ENCODE assay signal across 1 cellular context in the genomic region with DNA sequence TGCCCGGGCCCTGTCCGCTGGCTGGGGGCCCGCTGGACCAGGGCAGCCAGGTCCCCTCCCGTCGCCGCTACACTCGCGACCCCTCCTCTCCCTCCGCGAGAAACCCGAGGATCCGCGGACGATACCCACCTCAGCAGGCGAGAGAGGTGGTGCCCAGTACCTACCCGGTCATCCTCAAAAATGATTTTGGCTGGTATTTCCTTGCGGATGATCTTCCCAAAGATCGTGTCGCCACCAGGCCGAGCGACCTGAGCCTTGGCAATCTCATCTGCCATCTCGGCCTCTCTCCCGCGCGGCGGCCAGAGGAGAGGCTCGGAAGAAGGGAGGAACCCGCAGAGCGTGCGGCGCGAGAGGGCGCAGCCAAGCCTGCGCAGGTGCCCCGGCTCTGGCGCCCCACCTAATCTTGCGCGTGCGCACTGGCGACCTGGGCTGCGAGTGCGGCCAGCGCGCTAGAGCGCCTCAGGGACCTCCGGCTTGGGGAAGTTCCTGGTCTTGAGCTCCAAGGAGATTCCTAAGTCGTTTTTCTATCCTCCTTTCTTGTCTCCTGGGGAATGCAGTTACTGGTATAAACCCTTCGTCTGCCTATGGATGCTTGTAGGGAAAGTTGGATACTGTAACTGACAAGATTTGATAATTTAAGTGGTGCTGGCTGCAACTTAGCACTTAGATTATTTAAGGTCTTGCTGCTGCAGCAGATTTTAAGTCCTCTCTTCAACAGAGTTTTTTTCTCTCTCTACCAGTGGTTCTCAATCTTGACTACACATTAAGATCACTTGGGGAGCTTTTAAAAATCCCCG.
TF ChIP-seq lines count a peak whose summit lies in the region.

Gene HINT1, minus strand, starts transcription at position 326 of the 797 bp plus-strand sequence. Its CDS starts 51 bp downstream, at position 275.

TF ChIP-seq in WTC11, 78 proteins besides CTCF, POLR2A, EP300 and RAD21 (continued from another document and continues in another):
- TF ChIP-seq ZBTB43 (CRISPR knock-in tag; IDR thresholded peaks at IDR 0.05) (no peak), JAZF1 (CRISPR knock-in tag; IDR thresholded peaks at IDR 0.05) (no peak), RORB (CRISPR knock-in tag; IDR thresholded peaks at IDR 0.05) (no peak), MXD4 (CRISPR knock-in tag; IDR thresholded peaks at IDR 0.05; ENCODE audit: borderline replicate concordance) (no peak), ESRRA (CRISPR knock-in tag; IDR thresholded peaks at IDR 0.05; ENCODE audit: borderline replicate concordance) (no peak), ZNF219 (CRISPR knock-in tag; IDR thresholded peaks at IDR 0.05; ENCODE audit: borderline replicate concordance) (no peak), EMX1 (CRISPR knock-in tag; IDR thresholded peaks at IDR 0.05) (no peak), FOXP1 (CRISPR knock-in tag; IDR thresholded peaks at IDR 0.05; ENCODE audit: borderline replicate concordance) (peak; percentile 67; the same call in 1 of the 2 replicates), NR1H2 (CRISPR knock-in tag; IDR thresholded peaks at IDR 0.05) (no peak), ETV6 (CRISPR knock-in tag; IDR thresholded peaks at IDR 0.05) (peak; percentile 80), GABPB1 (CRISPR knock-in tag; IDR thresholded peaks at IDR 0.05) (0 out of 2 replicates have a peak, but pooled peaks have one; percentile 27), RELA (CRISPR knock-in tag; IDR thresholded peaks at IDR 0.05; ENCODE audit: borderline replicate concordance) (no peak), CDX4 (CRISPR knock-in tag; IDR thresholded peaks at IDR 0.05; ENCODE audit: borderline replicate concordance) (no peak), NR2C2 (CRISPR knock-in tag; IDR thresholded peaks at IDR 0.05) (no peak), ZMAT4 (CRISPR knock-in tag; IDR thresholded peaks at IDR 0.05) (no peak), GTF2I (CRISPR knock-in tag; conservative IDR thresholded peaks at IDR 0.05) (no peak), IRF2 (CRISPR knock-in tag; IDR thresholded peaks at IDR 0.05; ENCODE audit: borderline replicate concordance, low read depth) (no peak), IRF1 (CRISPR knock-in tag; IDR thresholded peaks at IDR 0.05) (0 out of 2 replicates have a peak, but pooled peaks have one; percentile 82), OVOL2 (CRISPR knock-in tag; IDR thresholded peaks at IDR 0.05; ENCODE audit: borderline replicate concordance) (no peak), ZNF232 (CRISPR knock-in tag; IDR thresholded peaks at IDR 0.05) (peak; percentile 82), FOXK1 (CRISPR knock-in tag; IDR thresholded peaks at IDR 0.05) (0 out of 2 replicates have a peak, but pooled peaks have one; percentile 23), E2F4 (CRISPR knock-in tag; IDR thresholded peaks at IDR 0.05; ENCODE audit: borderline replicate concordance, low read depth) (peak; percentile 26; the same call in 1 of the 2 replicates), ATF1 (CRISPR knock-in tag; IDR thresholded peaks at IDR 0.05) (no peak), PRRX2 (CRISPR knock-in tag; IDR thresholded peaks at IDR 0.05) (no peak), ZNF423 (CRISPR knock-in tag; IDR thresholded peaks at IDR 0.05) (no peak), CREB1 (CRISPR knock-in tag; IDR thresholded peaks at IDR 0.05) (no peak), ZNF317 (CRISPR knock-in tag; IDR thresholded peaks at IDR 0.05; ENCODE audit: borderline replicate concordance, low read depth) (no peak), NFATC4 (CRISPR knock-in tag; IDR thresholded peaks at IDR 0.05) (no peak)
- TF ChIP-seq, protein P1, sequence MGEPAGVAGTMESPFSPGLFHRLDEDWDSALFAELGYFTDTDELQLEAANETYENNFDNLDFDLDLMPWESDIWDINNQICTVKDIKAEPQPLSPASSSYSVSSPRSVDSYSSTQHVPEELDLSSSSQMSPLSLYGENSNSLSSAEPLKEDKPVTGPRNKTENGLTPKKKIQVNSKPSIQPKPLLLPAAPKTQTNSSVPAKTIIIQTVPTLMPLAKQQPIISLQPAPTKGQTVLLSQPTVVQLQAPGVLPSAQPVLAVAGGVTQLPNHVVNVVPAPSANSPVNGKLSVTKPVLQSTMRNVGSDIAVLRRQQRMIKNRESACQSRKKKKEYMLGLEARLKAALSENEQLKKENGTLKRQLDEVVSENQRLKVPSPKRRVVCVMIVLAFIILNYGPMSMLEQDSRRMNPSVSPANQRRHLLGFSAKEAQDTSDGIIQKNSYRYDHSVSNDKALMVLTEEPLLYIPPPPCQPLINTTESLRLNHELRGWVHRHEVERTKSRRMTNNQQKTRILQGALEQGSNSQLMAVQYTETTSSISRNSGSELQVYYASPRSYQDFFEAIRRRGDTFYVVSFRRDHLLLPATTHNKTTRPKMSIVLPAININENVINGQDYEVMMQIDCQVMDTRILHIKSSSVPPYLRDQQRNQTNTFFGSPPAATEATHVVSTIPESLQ (CRISPR knock-in tag; IDR thresholded peaks at IDR 0.05), result no peak
- TF ChIP-seq, protein P2, sequence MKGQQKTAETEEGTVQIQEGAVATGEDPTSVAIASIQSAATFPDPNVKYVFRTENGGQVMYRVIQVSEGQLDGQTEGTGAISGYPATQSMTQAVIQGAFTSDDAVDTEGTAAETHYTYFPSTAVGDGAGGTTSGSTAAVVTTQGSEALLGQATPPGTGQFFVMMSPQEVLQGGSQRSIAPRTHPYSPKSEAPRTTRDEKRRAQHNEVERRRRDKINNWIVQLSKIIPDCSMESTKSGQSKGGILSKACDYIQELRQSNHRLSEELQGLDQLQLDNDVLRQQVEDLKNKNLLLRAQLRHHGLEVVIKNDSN (CRISPR knock-in tag; IDR thresholded peaks at IDR 0.05), result no peak
- TF ChIP-seq, protein P3, sequence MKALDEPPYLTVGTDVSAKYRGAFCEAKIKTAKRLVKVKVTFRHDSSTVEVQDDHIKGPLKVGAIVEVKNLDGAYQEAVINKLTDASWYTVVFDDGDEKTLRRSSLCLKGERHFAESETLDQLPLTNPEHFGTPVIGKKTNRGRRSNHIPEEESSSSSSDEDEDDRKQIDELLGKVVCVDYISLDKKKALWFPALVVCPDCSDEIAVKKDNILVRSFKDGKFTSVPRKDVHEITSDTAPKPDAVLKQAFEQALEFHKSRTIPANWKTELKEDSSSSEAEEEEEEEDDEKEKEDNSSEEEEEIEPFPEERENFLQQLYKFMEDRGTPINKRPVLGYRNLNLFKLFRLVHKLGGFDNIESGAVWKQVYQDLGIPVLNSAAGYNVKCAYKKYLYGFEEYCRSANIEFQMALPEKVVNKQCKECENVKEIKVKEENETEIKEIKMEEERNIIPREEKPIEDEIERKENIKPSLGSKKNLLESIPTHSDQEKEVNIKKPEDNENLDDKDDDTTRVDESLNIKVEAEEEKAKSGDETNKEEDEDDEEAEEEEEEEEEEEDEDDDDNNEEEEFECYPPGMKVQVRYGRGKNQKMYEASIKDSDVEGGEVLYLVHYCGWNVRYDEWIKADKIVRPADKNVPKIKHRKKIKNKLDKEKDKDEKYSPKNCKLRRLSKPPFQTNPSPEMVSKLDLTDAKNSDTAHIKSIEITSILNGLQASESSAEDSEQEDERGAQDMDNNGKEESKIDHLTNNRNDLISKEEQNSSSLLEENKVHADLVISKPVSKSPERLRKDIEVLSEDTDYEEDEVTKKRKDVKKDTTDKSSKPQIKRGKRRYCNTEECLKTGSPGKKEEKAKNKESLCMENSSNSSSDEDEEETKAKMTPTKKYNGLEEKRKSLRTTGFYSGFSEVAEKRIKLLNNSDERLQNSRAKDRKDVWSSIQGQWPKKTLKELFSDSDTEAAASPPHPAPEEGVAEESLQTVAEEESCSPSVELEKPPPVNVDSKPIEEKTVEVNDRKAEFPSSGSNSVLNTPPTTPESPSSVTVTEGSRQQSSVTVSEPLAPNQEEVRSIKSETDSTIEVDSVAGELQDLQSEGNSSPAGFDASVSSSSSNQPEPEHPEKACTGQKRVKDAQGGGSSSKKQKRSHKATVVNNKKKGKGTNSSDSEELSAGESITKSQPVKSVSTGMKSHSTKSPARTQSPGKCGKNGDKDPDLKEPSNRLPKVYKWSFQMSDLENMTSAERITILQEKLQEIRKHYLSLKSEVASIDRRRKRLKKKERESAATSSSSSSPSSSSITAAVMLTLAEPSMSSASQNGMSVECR (CRISPR knock-in tag; IDR thresholded peaks at IDR 0.05; ENCODE audit: borderline replicate concordance), result no peak
- TF ChIP-seq, protein P4, sequence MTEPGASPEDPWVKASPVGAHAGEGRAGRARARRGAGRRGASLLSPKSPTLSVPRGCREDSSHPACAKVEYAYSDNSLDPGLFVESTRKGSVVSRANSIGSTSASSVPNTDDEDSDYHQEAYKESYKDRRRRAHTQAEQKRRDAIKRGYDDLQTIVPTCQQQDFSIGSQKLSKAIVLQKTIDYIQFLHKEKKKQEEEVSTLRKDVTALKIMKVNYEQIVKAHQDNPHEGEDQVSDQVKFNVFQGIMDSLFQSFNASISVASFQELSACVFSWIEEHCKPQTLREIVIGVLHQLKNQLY (CRISPR knock-in tag; IDR thresholded peaks at IDR 0.05), result no peak
- TF ChIP-seq, protein P5, sequence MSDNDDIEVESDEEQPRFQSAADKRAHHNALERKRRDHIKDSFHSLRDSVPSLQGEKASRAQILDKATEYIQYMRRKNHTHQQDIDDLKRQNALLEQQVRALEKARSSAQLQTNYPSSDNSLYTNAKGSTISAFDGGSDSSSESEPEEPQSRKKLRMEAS (CRISPR knock-in tag; IDR thresholded peaks at IDR 0.05), result no peak; the same call in 1 of the 2 replicates
- TF ChIP-seq, protein P6, sequence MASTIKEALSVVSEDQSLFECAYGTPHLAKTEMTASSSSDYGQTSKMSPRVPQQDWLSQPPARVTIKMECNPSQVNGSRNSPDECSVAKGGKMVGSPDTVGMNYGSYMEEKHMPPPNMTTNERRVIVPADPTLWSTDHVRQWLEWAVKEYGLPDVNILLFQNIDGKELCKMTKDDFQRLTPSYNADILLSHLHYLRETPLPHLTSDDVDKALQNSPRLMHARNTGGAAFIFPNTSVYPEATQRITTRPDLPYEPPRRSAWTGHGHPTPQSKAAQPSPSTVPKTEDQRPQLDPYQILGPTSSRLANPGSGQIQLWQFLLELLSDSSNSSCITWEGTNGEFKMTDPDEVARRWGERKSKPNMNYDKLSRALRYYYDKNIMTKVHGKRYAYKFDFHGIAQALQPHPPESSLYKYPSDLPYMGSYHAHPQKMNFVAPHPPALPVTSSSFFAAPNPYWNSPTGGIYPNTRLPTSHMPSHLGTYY (CRISPR knock-in tag; IDR thresholded peaks at IDR 0.05), result peak; percentile 59; the same call in 1 of the 2 replicates
- TF ChIP-seq, protein P7, sequence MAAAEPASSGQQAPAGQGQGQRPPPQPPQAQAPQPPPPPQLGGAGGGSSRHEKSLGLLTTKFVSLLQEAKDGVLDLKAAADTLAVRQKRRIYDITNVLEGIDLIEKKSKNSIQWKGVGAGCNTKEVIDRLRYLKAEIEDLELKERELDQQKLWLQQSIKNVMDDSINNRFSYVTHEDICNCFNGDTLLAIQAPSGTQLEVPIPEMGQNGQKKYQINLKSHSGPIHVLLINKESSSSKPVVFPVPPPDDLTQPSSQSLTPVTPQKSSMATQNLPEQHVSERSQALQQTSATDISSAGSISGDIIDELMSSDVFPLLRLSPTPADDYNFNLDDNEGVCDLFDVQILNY (CRISPR knock-in tag; IDR thresholded peaks at IDR 0.05), result no peak
- TF ChIP-seq, protein P8, sequence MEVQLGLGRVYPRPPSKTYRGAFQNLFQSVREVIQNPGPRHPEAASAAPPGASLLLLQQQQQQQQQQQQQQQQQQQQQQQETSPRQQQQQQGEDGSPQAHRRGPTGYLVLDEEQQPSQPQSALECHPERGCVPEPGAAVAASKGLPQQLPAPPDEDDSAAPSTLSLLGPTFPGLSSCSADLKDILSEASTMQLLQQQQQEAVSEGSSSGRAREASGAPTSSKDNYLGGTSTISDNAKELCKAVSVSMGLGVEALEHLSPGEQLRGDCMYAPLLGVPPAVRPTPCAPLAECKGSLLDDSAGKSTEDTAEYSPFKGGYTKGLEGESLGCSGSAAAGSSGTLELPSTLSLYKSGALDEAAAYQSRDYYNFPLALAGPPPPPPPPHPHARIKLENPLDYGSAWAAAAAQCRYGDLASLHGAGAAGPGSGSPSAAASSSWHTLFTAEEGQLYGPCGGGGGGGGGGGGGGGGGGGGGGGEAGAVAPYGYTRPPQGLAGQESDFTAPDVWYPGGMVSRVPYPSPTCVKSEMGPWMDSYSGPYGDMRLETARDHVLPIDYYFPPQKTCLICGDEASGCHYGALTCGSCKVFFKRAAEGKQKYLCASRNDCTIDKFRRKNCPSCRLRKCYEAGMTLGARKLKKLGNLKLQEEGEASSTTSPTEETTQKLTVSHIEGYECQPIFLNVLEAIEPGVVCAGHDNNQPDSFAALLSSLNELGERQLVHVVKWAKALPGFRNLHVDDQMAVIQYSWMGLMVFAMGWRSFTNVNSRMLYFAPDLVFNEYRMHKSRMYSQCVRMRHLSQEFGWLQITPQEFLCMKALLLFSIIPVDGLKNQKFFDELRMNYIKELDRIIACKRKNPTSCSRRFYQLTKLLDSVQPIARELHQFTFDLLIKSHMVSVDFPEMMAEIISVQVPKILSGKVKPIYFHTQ (CRISPR knock-in tag; IDR thresholded peaks at IDR 0.05), result no peak
